ENCODE assay signal across 20 cellular contexts in genomic region chr3:29346828-29347227, GRCh38.
DNase-seq lines count a peak whose midpoint lies in the region; ATAC-seq and TF ChIP-seq lines count a peak whose summit lies in the region.
"Had no signal": no experiment of that assay in that cellular context is flagged by ENCODE, and none has a peak within 500 bp of the region (broad histone marks: within the 10 kb centered on the region; RNA-seq: fewer than 3 reads in every experiment).

No MANE protein-coding gene starts in this region.

- H3K36me3 ChIP-seq in HUES64 (ENCODE audit: insufficient read depth, low read length) (no peaks in the 10 kb centered on the region), brain microvascular endothelial cell (replicated peaks) (no peaks in the 10 kb centered on the region), mesenchymal stem cell (ENCODE audit: control insufficient read depth in 1 of 2, insufficient read depth in 2 of 2, low read depth in 1 of 2, low read length in 2 of 2) (no peaks in the 10 kb centered on the region)
- H3K36me3 ChIP-seq: right lobe of liver, upper lobe of right lung had no signal

- no peak overlapping the region for H4K8ac ChIP-seq in mesenchymal stem cell (ENCODE audit: low read length)

- no peak overlapping the region for H2BK15ac ChIP-seq in mesenchymal stem cell (ENCODE audit: low read depth, poor library complexity, severe bottlenecking)

- no peak overlapping the region for H2AFZ ChIP-seq in mesenchymal stem cell (ENCODE audit: low read depth, low read length)
- H2AFZ ChIP-seq: PC-9 had no signal

- peaks cover 11% of the 10 kb centered on the region for H3K79me1 ChIP-seq in mesenchymal stem cell (replicated peaks; ENCODE audit: low read length, poor library complexity, severe bottlenecking)

- DNase-seq in AG10803 (ENCODE audit: low read depth) = peak; percentile 94
- DNase-seq in brain microvascular endothelial cell = no peak
- DNase-seq in mesenchymal stem cell = peak; percentile 55
- no peak for DNase-seq in right cardiac atrium
- DNase-seq in stimulated activated CD4-positive, alpha-beta T cell treated with anti-CD3 and anti-CD28 coated beads, Interleukin-4, amount 100 ng/mL, for 4 hours = no peak
- DNase-seq in NCI-H774 (lab: John Stamatoyannopoulos, UW) = no peak
- DNase-seq: activated T-cell treated with anti-CD3 and anti-CD28 coated beads, Interleukin-2, amount 50 U/mL, for 48 hours; anterior cingulate cortex; C1 segment of cervical spinal cord; glutamatergic neuron; HCEC 1CT; left colon; NCI-H1048; PC-9; right lobe of liver; stimulated activated naive B cell treated with anti-CD40 and anti-IgM and Interleukin-4, amounts not matched to agents 10 μg/mL and 1 μg/mL and 100 μg/mL, for 72 hours; upper lobe of right lung had no signal

- no peak overlapping the region for H3K14ac ChIP-seq in mesenchymal stem cell (ENCODE audit: low read length in 2 of 2)

- H2BK12ac ChIP-seq in mesenchymal stem cell (ENCODE audit: low read length in 2 of 2) = no peak overlapping the region

- H3K9me3 ChIP-seq in HUES64 (ENCODE audit: insufficient read depth, low read depth, low read length) (no peaks in the 10 kb centered on the region), mesenchymal stem cell (ENCODE audit: control insufficient read depth, low read length) (no peaks in the 10 kb centered on the region), right cardiac atrium (ENCODE audit: control insufficient read depth, low read length) (no peaks in the 10 kb centered on the region)
- H3K9me3 ChIP-seq: right lobe of liver, upper lobe of right lung had no signal

- H2BK120ac ChIP-seq in mesenchymal stem cell (ENCODE audit: low read depth, low read length) = no peak overlapping the region

- ATAC-seq in GM19324 (IDR thresholded peaks at IDR 0.05; ENCODE audit: low FRiP score, unreplicated experiment) (no peak), right cardiac atrium (no peak)
- ATAC-seq: left colon; natural killer cell treated with Interleukin-12 subunit alpha and Interleukin-12 subunit beta and Interleukin-15 and Interleukin-18, amount 100 ng/mL, for 72 hours; right lobe of liver; stimulated activated naive B cell treated with anti-CD40 and anti-IgM and Interleukin-4, amounts not matched to agents 10 μg/mL and 1 μg/mL and 100 μg/mL, for 72 hours; upper lobe of right lung had no signal

- H3K4me1 ChIP-seq in HUES64 (ENCODE audit: insufficient read depth, low read length) (peaks cover 54% of the 10 kb centered on the region), mesenchymal stem cell (ENCODE audit: control insufficient read depth, insufficient read depth, low read depth, low read length) (no peaks in the 10 kb centered on the region), right cardiac atrium (ENCODE audit: control insufficient read depth, insufficient read depth, low read length) (peaks cover 2% of the 10 kb centered on the region)
- H3K4me1 ChIP-seq: right lobe of liver, upper lobe of right lung had no signal

- H3K18ac ChIP-seq in mesenchymal stem cell (ENCODE audit: low read depth in 1 of 2, low read length in 2 of 2) = no peak overlapping the region

- in situ Hi-C loops in brain microvascular endothelial cell (cut with HindIII; ENCODE audit: low pct_ligation_motif_present, low sequenced_read_pairs) = no loop called here

- H2BK5ac ChIP-seq in mesenchymal stem cell (ENCODE audit: low read depth, low read length, poor library complexity, severe bottlenecking) = no peak overlapping the region

- intact Hi-C loops in right cardiac atrium (cut with DNase I) = no loop called here

- TF ChIP-seq CTCF in AG10803 (conservative IDR thresholded peaks at IDR 0.05; ENCODE audit: low read length) (peak; percentile 42), brain microvascular endothelial cell (IDR thresholded peaks at IDR 0.05; ENCODE audit: low read depth, low read length, missing control alignments) (peak; percentile 2)

- no peak overlapping the region for H3K4me3 ChIP-seq in AG10803 (ENCODE audit: low read length)
- H3K4me3 ChIP-seq in HUES64 (ENCODE audit: low read length) = no peak overlapping the region
- no peak overlapping the region for H3K4me3 ChIP-seq in brain microvascular endothelial cell (ENCODE audit: low read depth, low read length)
- no peak overlapping the region for H3K4me3 ChIP-seq in mesenchymal stem cell (ENCODE audit: insufficient read depth in 1 of 2, low read depth in 1 of 2, low read length in 2 of 2)
- H3K4me3 ChIP-seq in right cardiac atrium (ENCODE audit: low read length) = no peak overlapping the region
- H3K4me3 ChIP-seq: PC-9, right lobe of liver, upper lobe of right lung had no signal

- 100% methylated on average over 1 of the region's 1 CpG for WGBS in HUES64
- no CpG with 5 or more reads among the region's 1 CpG for WGBS in mesenchymal stem cell
- WGBS in right cardiac atrium = 88% methylated on average over 1 of the region's 1 CpG

- no peak overlapping the region for H3K23ac ChIP-seq in mesenchymal stem cell (ENCODE audit: low read length in 2 of 2)

- H3K27me3 ChIP-seq in HUES64 (ENCODE audit: insufficient read depth, low read length) = no peaks in the 10 kb centered on the region
- no peaks in the 10 kb centered on the region for H3K27me3 ChIP-seq in brain microvascular endothelial cell (replicated peaks)
- no peaks in the 10 kb centered on the region for H3K27me3 ChIP-seq in mesenchymal stem cell (ENCODE audit: control insufficient read depth in 1 of 2, insufficient read depth in 1 of 2, low read length in 2 of 2)
- no peaks in the 10 kb centered on the region for H3K27me3 ChIP-seq in right cardiac atrium (ENCODE audit: control insufficient read depth, insufficient read depth)
- H3K27me3 ChIP-seq: right lobe of liver, upper lobe of right lung had no signal

- no peak overlapping the region for H2AK5ac ChIP-seq in mesenchymal stem cell (ENCODE audit: low read length, severe bottlenecking)

- no peak overlapping the region for H3K4ac ChIP-seq in mesenchymal stem cell (ENCODE audit: low read depth in 1 of 2, low read length in 2 of 2)

- H4K91ac ChIP-seq in mesenchymal stem cell (ENCODE audit: low read length) = no peak overlapping the region

- H3K9ac ChIP-seq in HUES64 (ENCODE audit: low read depth, low read length) (no peak overlapping the region), mesenchymal stem cell (ENCODE audit: low read length) (no peak overlapping the region)

- peak overlapping the region; percentile 85 for H3K27ac ChIP-seq in HUES64 (ENCODE audit: low read depth, low read length)
- no peak overlapping the region for H3K27ac ChIP-seq in brain microvascular endothelial cell
- peak overlapping the region; percentile 2 for H3K27ac ChIP-seq in mesenchymal stem cell (ENCODE audit: low read length, poor library complexity, severe bottlenecking)
- no peak overlapping the region for H3K27ac ChIP-seq in right cardiac atrium (ENCODE audit: low read length)
- H3K27ac ChIP-seq: PC-9, right lobe of liver, upper lobe of right lung had no signal

- H3K4me2 ChIP-seq in mesenchymal stem cell (ENCODE audit: low read length, poor library complexity, severe bottlenecking) = no peak overlapping the region
- H3K4me2 ChIP-seq: PC-9 had no signal

Comparison
In these comparisons a context has a peak if more than half of its experiments do, and no peak if none do; other contexts are left out.
1. DNase-seq: peak in AG10803 (single experiment) and mesenchymal stem cell (single experiment); none in brain microvascular endothelial cell (single experiment), right cardiac atrium (0 of 3), stimulated activated CD4-positive, alpha-beta T cell treated with anti-CD3 and anti-CD28 coated beads, Interleukin-4, amount 100 ng/mL, for 4 hours (0 of 2) and NCI-H774 (single experiment).
2. H3K27ac ChIP-seq: peak in HUES64 (single experiment) and mesenchymal stem cell (single experiment); none in brain microvascular endothelial cell (single experiment) and right cardiac atrium (single experiment).